8 cellular contexts compared by ENCODE assay signal in genomic region chr14:81464253-81465001, GRCh38.
A peak's percentile ranks its signal among the peaks of the same experiment; 100 is the strongest.
DNase-seq lines count a peak whose midpoint lies in the region; ATAC-seq and TF ChIP-seq lines count a peak whose summit lies in the region.

No MANE protein-coding gene starts in this region.

- no peak for TF ChIP-seq EP300 in Ishikawa (IDR thresholded peaks at IDR 0.05; ENCODE audit: borderline replicate concordance)

- TF ChIP-seq RAD21 in Ishikawa (IDR thresholded peaks at IDR 0.05; ENCODE audit: low read depth), result peak; percentile 93

- DNase-seq in ELR (ENCODE audit: low read depth) (peak; percentile 66), RWPE1 (ENCODE audit: low spot score) (peak; percentile 47), anterior cingulate cortex (lab: John Stamatoyannopoulos, UW) (peak in 30 of 58 donors; percentile 4 to 67 (median 25)), hepatic stellate cell (ENCODE audit: low spot score) (peak; percentile 51), retinal pigment epithelial cell (ENCODE audit: low read depth) (no peak), NK-92 (lab: John Stamatoyannopoulos, UW; ENCODE audit: unreplicated experiment) (no peak)

- H3K4me3 ChIP-seq in retinal pigment epithelial cell (ENCODE audit: low read length), result peak overlapping the region; percentile 43

- CTCF ChIA-PET in RWPE1 (lab: Yijun Ruan, JAX), result interaction anchor here (0.6 to 1.7 kb wide), 11 partner anchors 10 to 509 kb away, joined by 3 to 10 read pairs (median 3); partner anchors contain the start of gene TSHR

- no peak overlapping the region for H3K27ac ChIP-seq in RWPE1

- POLR2A ChIA-PET in RWPE1 (lab: Yijun Ruan, JAX; ENCODE audit: low non-redundant PET), result interaction anchor here (1.0 kb wide), 1 partner anchor 141 kb away, joined by 3 read pairs; no protein-coding TSS in a partner anchor

- peak; percentile 72 for ATAC-seq in GM21576 (IDR thresholded peaks at IDR 0.05; ENCODE audit: unreplicated experiment)

- TF ChIP-seq CTCF in RWPE1 (conservative IDR thresholded peaks at IDR 0.05; ENCODE audit: low read depth) (peak; percentile 90), retinal pigment epithelial cell (conservative IDR thresholded peaks at IDR 0.05; ENCODE audit: low read depth, low read length) (peak; percentile 83)

TF ChIP-seq in Ishikawa, 13 proteins besides CTCF, POLR2A, EP300 and RAD21:
- TF ChIP-seq YY1 (IDR thresholded peaks at IDR 0.05; ENCODE audit: low read depth), result no peak
- no peak for TF ChIP-seq TCF12 (IDR thresholded peaks at IDR 0.05; ENCODE audit: low read depth)
- TF ChIP-seq REST (IDR thresholded peaks at IDR 0.05; ENCODE audit: low read depth), result no peak
- no peak for TF ChIP-seq USF1 (IDR thresholded peaks at IDR 0.05)
- no peak for TF ChIP-seq NFIC (IDR thresholded peaks at IDR 0.05)

Comparison
In these comparisons a context has a peak if more than half of its experiments do, and no peak if none do; other contexts are left out.
1. DNase-seq: peak in ELR (single experiment), RWPE1 (single experiment), anterior cingulate cortex (30 of 58) and hepatic stellate cell (single experiment); none in retinal pigment epithelial cell (single experiment) and NK-92 (single experiment).